8 cellular contexts compared by ENCODE assay signal in genomic region chr15:89167267-89168176, GRCh38. TPM values are rescaled to one million over a fixed set of nuclear protein-coding genes. Genes with fewer than 3 reads are reported as not detected.
DNase-seq lines count a peak whose midpoint lies in the region; ATAC-seq and TF ChIP-seq lines count a peak whose summit lies in the region.

No MANE protein-coding gene starts in this region.

- no peaks in the 10 kb centered on the region for H3K27me3 ChIP-seq in esophagus squamous epithelium
- no peaks in the 10 kb centered on the region for H3K27me3 ChIP-seq in smooth muscle cell (ENCODE audit: low read depth)

- H3K79me2 ChIP-seq in smooth muscle cell (ENCODE audit: low read depth): no peaks in the 10 kb centered on the region

- TF ChIP-seq CTCF in esophagus squamous epithelium (IDR thresholded peaks at IDR 0.05) (peak in 1 of 6 experiments; percentile 7), smooth muscle cell (IDR thresholded peaks at IDR 0.05; ENCODE audit: borderline replicate concordance, insufficient read depth, poor library complexity, severe bottlenecking) (no peak)

- H4K20me1 ChIP-seq in smooth muscle cell (ENCODE audit: low read depth): no peaks in the 10 kb centered on the region

- peaks cover 0 to 54% (median 22%) of the 10 kb centered on the region in 3 donors for H3K4me1 ChIP-seq in esophagus squamous epithelium
- peaks cover 3% of the 10 kb centered on the region for H3K4me1 ChIP-seq in smooth muscle cell (ENCODE audit: low read depth)

- DNase-seq in AG20443 (ENCODE audit: low spot score) (peak; percentile 27), esophagus squamous epithelium (lab: John Stamatoyannopoulos, UW) (no peak), smooth muscle cell (lab: John Stamatoyannopoulos, UW; ENCODE audit: unreplicated experiment) (no peak), retina (no peak), D341Med (ENCODE audit: low spot score) (no peak)
- DNase-seq in activated CD4-positive, alpha-beta T cell treated with anti-CD3 and anti-CD28 coated beads, Interleukin-2, amount 50 U/mL, for 24 hours (ENCODE audit: low read depth in 1 of 2, low spot score in 1 of 2): peak; percentile 39 to 68

- peak; percentile 78 for ATAC-seq in GM19438 (IDR thresholded peaks at IDR 0.05; ENCODE audit: low read depth, unreplicated experiment)
- peak; percentile 66 for ATAC-seq in HG03439 (IDR thresholded peaks at IDR 0.05; ENCODE audit: unreplicated experiment)

- H3K36me3 ChIP-seq in esophagus squamous epithelium (peaks cover 2 to 18% (median 4%) of the 10 kb centered on the region in 3 donors), smooth muscle cell (ENCODE audit: low read depth) (no peaks in the 10 kb centered on the region)

- H3F3A ChIP-seq in smooth muscle cell (ENCODE audit: low read depth): no peaks in the 10 kb centered on the region

- H2AFZ ChIP-seq in smooth muscle cell (ENCODE audit: low read depth): no peak overlapping the region

- no peak overlapping the region for H3K4me3 ChIP-seq in esophagus squamous epithelium
- H3K4me3 ChIP-seq in smooth muscle cell: no peak overlapping the region

- no peaks in the 10 kb centered on the region for H3K9me3 ChIP-seq in esophagus squamous epithelium
- no peaks in the 10 kb centered on the region for H3K9me3 ChIP-seq in smooth muscle cell (replicated peaks; ENCODE audit: low read depth)

- TF ChIP-seq POLR2A in esophagus squamous epithelium (IDR thresholded peaks at IDR 0.05): no peak

- intact Hi-C loops in esophagus squamous epithelium (cut with DNase I): no loop called here

- WGBS in esophagus squamous epithelium, 2 donors: 8 to 19% methylated on average over 7 of the region's 7 CpGs
- 42% methylated on average over 7 of the region's 7 CpGs for WGBS in smooth muscle cell (ENCODE audit: low lambda C conversion rate)

- peak overlapping the region; percentile 20 to 64 (median 54) for H3K27ac ChIP-seq in esophagus squamous epithelium
- H3K27ac ChIP-seq in smooth muscle cell (ENCODE audit: low read depth): peak overlapping the region; percentile 58

- peak overlapping the region; percentile 0 for H3K4me2 ChIP-seq in smooth muscle cell

- no peak overlapping the region for H3K9ac ChIP-seq in smooth muscle cell (ENCODE audit: low read depth)

RNA-seq across cellular contexts. Expression of gene RLBP1, which starts 53.9 kb away (rescaled TPM):
- total RNA-seq in esophagus squamous epithelium: not detected
- total RNA-seq in smooth muscle cell: not detected in 2 replicates
- not detected in 2 replicates for polyA plus RNA-seq in smooth muscle cell

Comparison
In these comparisons a context has a peak if more than half of its experiments do, and no peak if none do; other contexts are left out.
1. DNase-seq: peak in AG20443 (single experiment) and activated CD4-positive, alpha-beta T cell treated with anti-CD3 and anti-CD28 coated beads, Interleukin-2, amount 50 U/mL, for 24 hours (2 of 2); none in esophagus squamous epithelium (single experiment), smooth muscle cell (single experiment), retina (single experiment) and D341Med (single experiment).